Comparison of ENCODE assay signal across 18 cellular contexts in the genomic region with DNA sequence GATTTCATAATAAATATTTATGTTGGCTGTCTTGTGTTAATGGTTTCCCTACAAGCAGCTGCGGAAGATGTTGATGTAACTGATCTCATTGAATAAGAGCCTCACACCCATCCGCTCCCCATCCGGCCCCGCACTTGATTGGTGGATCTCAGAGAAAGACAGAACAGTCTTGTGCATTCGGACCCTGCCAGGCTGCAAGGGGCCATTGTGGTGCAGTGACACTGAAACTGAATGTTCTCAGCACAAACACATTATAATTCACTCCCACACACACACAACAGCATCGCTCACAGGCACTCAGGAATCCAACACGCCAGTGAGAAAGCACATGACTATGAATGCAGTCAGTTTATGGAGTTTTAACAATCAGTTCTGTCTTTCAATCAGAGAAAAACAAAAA. TPM values are rescaled to one million over a fixed set of nuclear protein-coding genes. Genes with fewer than 3 reads are reported as not detected.
DNase-seq lines count a peak whose midpoint lies in the region; ATAC-seq and TF ChIP-seq lines count a peak whose summit lies in the region.
"Had no signal": no experiment of that assay in that cellular context is flagged by ENCODE, and none has a peak within 500 bp of the region (broad histone marks: within the 10 kb centered on the region; RNA-seq: fewer than 3 reads in every experiment).

No MANE protein-coding gene starts in this region.

- peak in 10 of 56 donors; percentile 9 to 29 (median 22) for TF ChIP-seq CTCF in dorsolateral prefrontal cortex (IDR thresholded peaks at IDR 0.05 in 54 of 56, conservative IDR thresholded peaks at IDR 0.05 in 2 of 56; ENCODE audit: low read depth in 1 of 56, partially characterized antibody in 56 of 56)
- TF ChIP-seq CTCF in WERI-Rb-1 (IDR thresholded peaks at IDR 0.05; ENCODE audit: low read depth, low read length): no peak
- no peak for TF ChIP-seq CTCF in BE2C (IDR thresholded peaks at IDR 0.05; ENCODE audit: low read depth, low read length)

- ATAC-seq in GM21786 (IDR thresholded peaks at IDR 0.05; ENCODE audit: unreplicated experiment) (no peak), GM19023 (IDR thresholded peaks at IDR 0.05; ENCODE audit: unreplicated experiment) (no peak)
- ATAC-seq: GM23338, Right ventricle myocardium inferior had no signal

- peak; percentile 50 for DNase-seq in amniotic epithelial cell (ENCODE audit: low read depth)
- DNase-seq in dorsolateral prefrontal cortex: peak; percentile 35 to 99 (median 93)
- DNase-seq in left kidney (ENCODE audit: low read depth, low spot score): peak; percentile 92
- DNase-seq in smooth muscle cell of the brain vasculature (ENCODE audit: low read depth, low spot score): peak; percentile 28
- no peak for DNase-seq in WERI-Rb-1
- no peak for DNase-seq in BE2C
- DNase-seq: activated naive CD4-positive, alpha-beta T cell treated with Interleukin-2 at 50 U/mL for 16 hours; DND-41; glutamatergic neuron; NCI-H1105 treated with DMSO at 0.1 percent for 48 hours; NCI-H2227 treated with DMSO at 0.1 percent for 48 hours had no signal

- no peaks in the 10 kb centered on the region for H3K9me3 ChIP-seq in WERI-Rb-1 (ENCODE audit: severe bottlenecking)
- H3K9me3 ChIP-seq in BE2C: no peaks in the 10 kb centered on the region

- H3K4me3 ChIP-seq in dorsolateral prefrontal cortex (peak overlapping the region in 31 of 59 donors; percentile 0 to 53 (median 19)), WERI-Rb-1 (ENCODE audit: low read depth, low read length) (no peak overlapping the region), BE2C (ENCODE audit: low read depth, low read length) (no peak overlapping the region)
- H3K4me3 ChIP-seq: BLaER1 treated with 17β-estradiol and CSF1 and Interleukin-3, amounts not matched to agents 10 nM and 100 nM; cardiac muscle cell; GM23338 had no signal

- no peaks in the 10 kb centered on the region for H3K4me1 ChIP-seq in BE2C

- H3K27ac ChIP-seq in dorsolateral prefrontal cortex (peak overlapping the region; percentile 5 to 99 (median 93)), WERI-Rb-1 (no peak overlapping the region)
- H3K27ac ChIP-seq: BLaER1 treated with 17β-estradiol and CSF1 and Interleukin-3, amounts not matched to agents 10 nM and 100 nM; cardiac muscle cell; KMS-11 had no signal

- H3K36me3 ChIP-seq in WERI-Rb-1 (peaks cover 13% of the 10 kb centered on the region), BE2C (no peaks in the 10 kb centered on the region)

- H3K27me3 ChIP-seq in dorsolateral prefrontal cortex (no peaks in the 10 kb centered on the region), WERI-Rb-1 (ENCODE audit: insufficient read depth, low read depth, severe bottlenecking) (no peaks in the 10 kb centered on the region), BE2C (no peaks in the 10 kb centered on the region)
- H3K27me3 ChIP-seq: BLaER1 treated with 17β-estradiol and CSF1 and Interleukin-3, amounts not matched to agents 10 nM and 100 nM; cardiac muscle cell had no signal

- intact Hi-C loops in dorsolateral prefrontal cortex (cut with DNase I): loop anchor here (2.0 to 5.0 kb wide), 3 partner anchors 48 to 203 kb away; a partner anchor contains a TSS

RNA-seq across cellular contexts. Expression of a gene that starts 47.8 kb away (rescaled TPM):
- 10 to 100 TPM in 118 of 120 experiments, 1 to 10 TPM in 2; 9.9 to 30.2 (median 17.2) TPM for total RNA-seq in dorsolateral prefrontal cortex
- 4.1 TPM for polyA plus RNA-seq in BE2C (2012; ENCODE audit: insufficient read depth, insufficient read length, low read depth)

Comparison
In these comparisons a context has a peak if more than half of its experiments do, and no peak if none do; other contexts are left out.
1. DNase-seq: peak in amniotic epithelial cell (single experiment), dorsolateral prefrontal cortex (10 of 10), left kidney (single experiment) and smooth muscle cell of the brain vasculature (single experiment); none in WERI-Rb-1 (single experiment) and BE2C (single experiment).
2. H3K4me3 ChIP-seq: peak in dorsolateral prefrontal cortex (31 of 59); none in WERI-Rb-1 (single experiment) and BE2C (single experiment).